In genomic region chr1:14485285-14485684, GRCh38 we compare ENCODE assay signal across 36 cellular contexts.
"Had no signal": no experiment of that assay in that cellular context is flagged by ENCODE, and none has a peak within 500 bp of the region (broad histone marks: within the 10 kb centered on the region; RNA-seq: fewer than 3 reads in every experiment).

No MANE protein-coding gene starts in this region.

- H3K27me3 ChIP-seq: adrenal gland, body of pancreas, cardiac muscle cell, colonic mucosa, esophagus squamous epithelium, gastroesophageal sphincter had no signal

- H3K9me3 Mint-ChIP-seq: activated CD4-positive, alpha-beta memory T cell treated with anti-CD3 and anti-CD28 coated beads for 36 hours; activated CD4-positive, alpha-beta T cell treated with anti-CD3 and anti-CD28 coated beads, Interleukin-2, amount 10 ng/mL, durations not matched to agents 24 days and 14 days; activated naive CD4-positive, alpha-beta T cell treated with anti-CD3 and anti-CD28 coated beads for 36 hours; activated naive CD4-positive, alpha-beta T cell treated with anti-CD3 and anti-CD28 coated beads, Interleukin-2, amount 50 U/mL, for 24 hours; activated naive CD8-positive, alpha-beta T cell treated with anti-CD3 and anti-CD28 coated beads for 36 hours; activated naive CD8-positive, alpha-beta T cell treated with anti-CD3 and anti-CD28 coated beads, Interleukin-2, amount 50 U/mL, for 24 hours; activated T-helper 1 cell treated with anti-CD3 and anti-CD28 coated beads, Interleukin-12 subunit alpha, Interleukin-12 subunit beta, Interleukin-2, Interleukin-4 antibody, amounts not matched to agents 30 ng/mL and 10 ng/mL and 1 ng/mL, durations not matched to agents 14 hours and 24 hours and 36 hours; activated T-helper 2 cell treated with anti-CD3 and anti-CD28 coated beads, Interferon-gamma antibody, Interleukin-2, Interleukin-4, amounts not matched to agents 10 μg/mL and 5 μg/mL and 100 μg/mL, durations not matched to agents 14 hours and 24 hours and 36 hours; T-helper 2 cell treated with Interferon-gamma antibody and Interleukin-4, amounts not matched to agents 5 μg/mL and 100 μg/mL, for 36 hours had no signal

- H3K27ac Mint-ChIP-seq: activated CD4-positive, alpha-beta memory T cell treated with anti-CD3 and anti-CD28 coated beads for 36 hours; activated CD4-positive, alpha-beta T cell treated with anti-CD3 and anti-CD28 coated beads for 36 hours; activated CD4-positive, alpha-beta T cell treated with anti-CD3 and anti-CD28 coated beads, Interleukin-2, amount 10 ng/mL, durations not matched to agents 24 days and 14 days; activated CD8-positive, alpha-beta memory T cell treated with anti-CD3 and anti-CD28 coated beads, Interleukin-2, amount 10 ng/mL, durations not matched to agents 7 days and 5 days; activated CD8-positive, alpha-beta T cell treated with anti-CD3 and anti-CD28 coated beads, Interleukin-2, amount 10 ng/mL, durations not matched to agents 7 days and 5 days; activated naive CD4-positive, alpha-beta T cell treated with anti-CD3 and anti-CD28 coated beads for 36 hours; activated naive CD4-positive, alpha-beta T cell treated with anti-CD3 and anti-CD28 coated beads, Interleukin-2, amount 50 U/mL, for 24 hours; activated naive CD8-positive, alpha-beta T cell treated with anti-CD3 and anti-CD28 coated beads for 36 hours; activated naive CD8-positive, alpha-beta T cell treated with anti-CD3 and anti-CD28 coated beads, Interleukin-2, amount 50 U/mL, for 24 hours; activated T-helper 1 cell treated with anti-CD3 and anti-CD28 coated beads, Interleukin-12 subunit alpha, Interleukin-12 subunit beta, Interleukin-2, Interleukin-4 antibody, amounts not matched to agents 30 ng/mL and 10 ng/mL and 1 ng/mL, durations not matched to agents 14 hours and 24 hours and 36 hours; activated T-helper 2 cell treated with anti-CD3 and anti-CD28 coated beads, Interferon-gamma antibody, Interleukin-2, Interleukin-4, amounts not matched to agents 10 μg/mL and 5 μg/mL and 100 μg/mL, durations not matched to agents 14 hours and 24 hours and 36 hours; T-helper 17 cell; T-helper 2 cell treated with Interferon-gamma antibody and Interleukin-4, amounts not matched to agents 5 μg/mL and 100 μg/mL, for 36 hours had no signal

- H3K9me3 ChIP-seq: adrenal gland, body of pancreas, colonic mucosa, esophagus squamous epithelium, gastroesophageal sphincter had no signal

- H3K27ac ChIP-seq: body of pancreas, cardiac muscle cell, colonic mucosa, epithelial cell of prostate, esophagus squamous epithelium, gastroesophageal sphincter had no signal

- FAIRE-seq: endometrium, endothelial cell of umbilical vein had no signal

- ATAC-seq: activated CD4-positive, alpha-beta T cell treated with anti-CD3 and anti-CD28 coated beads for 36 hours; activated CD8-positive, alpha-beta memory T cell treated with anti-CD3 and anti-CD28 coated beads, Interleukin-2, amount 10 ng/mL, durations not matched to agents 7 days and 5 days; activated CD8-positive, alpha-beta T cell treated with anti-CD3 and anti-CD28 coated beads, Interleukin-2, amount 10 ng/mL, durations not matched to agents 7 days and 5 days; activated naive CD8-positive, alpha-beta T cell treated with anti-CD3 and anti-CD28 coated beads, Interleukin-2, amount 50 U/mL, for 24 hours; body of pancreas; gastroesophageal sphincter; T-helper 17 cell had no signal

- H3K4me1 ChIP-seq: body of pancreas, colonic mucosa had no signal

- H3K4me3 Mint-ChIP-seq: activated CD4-positive, alpha-beta memory T cell treated with anti-CD3 and anti-CD28 coated beads for 36 hours; activated CD4-positive, alpha-beta T cell treated with anti-CD3 and anti-CD28 coated beads for 36 hours; activated CD4-positive, alpha-beta T cell treated with anti-CD3 and anti-CD28 coated beads, Interleukin-2, amount 10 ng/mL, durations not matched to agents 24 days and 14 days; activated CD8-positive, alpha-beta memory T cell treated with anti-CD3 and anti-CD28 coated beads, Interleukin-2, amount 10 ng/mL, durations not matched to agents 7 days and 5 days; activated CD8-positive, alpha-beta T cell treated with anti-CD3 and anti-CD28 coated beads, Interleukin-2, amount 10 ng/mL, durations not matched to agents 7 days and 5 days; activated naive CD4-positive, alpha-beta T cell treated with anti-CD3 and anti-CD28 coated beads for 36 hours; activated naive CD4-positive, alpha-beta T cell treated with anti-CD3 and anti-CD28 coated beads, Interleukin-2, amount 50 U/mL, for 24 hours; activated naive CD8-positive, alpha-beta T cell treated with anti-CD3 and anti-CD28 coated beads for 36 hours; activated naive CD8-positive, alpha-beta T cell treated with anti-CD3 and anti-CD28 coated beads, Interleukin-2, amount 50 U/mL, for 24 hours; activated T-helper 1 cell treated with anti-CD3 and anti-CD28 coated beads, Interleukin-12 subunit alpha, Interleukin-12 subunit beta, Interleukin-2, Interleukin-4 antibody, amounts not matched to agents 30 ng/mL and 10 ng/mL and 1 ng/mL, durations not matched to agents 14 hours and 24 hours and 36 hours; T-helper 17 cell; T-helper 2 cell treated with Interferon-gamma antibody and Interleukin-4, amounts not matched to agents 5 μg/mL and 100 μg/mL, for 36 hours had no signal

- H3K36me3 ChIP-seq: adrenal gland, cardiac muscle cell, colonic mucosa, esophagus squamous epithelium, gastroesophageal sphincter had no signal

- DNase-seq: activated CD4-positive, alpha-beta memory T cell treated with anti-CD3 and anti-CD28 coated beads for 36 hours; activated CD4-positive, alpha-beta T cell treated with anti-CD3 and anti-CD28 coated beads for 36 hours; activated CD4-positive, alpha-beta T cell treated with anti-CD3 and anti-CD28 coated beads, Interleukin-2, amount 10 ng/mL, durations not matched to agents 24 days and 14 days; activated CD4-positive, CD25-positive, alpha-beta regulatory T cell; activated CD4-positive, CD25-positive, alpha-beta regulatory T cell treated with anti-CD3 and anti-CD28 coated beads, Interleukin-2, amount 50 U/mL, for 72 hours; activated CD8-positive, alpha-beta memory T cell treated with anti-CD3 and anti-CD28 coated beads, Interleukin-2, amount 10 ng/mL, durations not matched to agents 7 days and 5 days; activated CD8-positive, alpha-beta memory T cell treated with anti-CD3 and anti-CD28 coated beads, Interleukin-2, amount 50 U/mL, for 4 hours; activated CD8-positive, alpha-beta T cell treated with anti-CD3 and anti-CD28 coated beads, Interleukin-2, amount 10 ng/mL, durations not matched to agents 7 days and 5 days; activated effector memory CD4-positive, alpha-beta T cell treated with anti-CD3 and anti-CD28 coated beads, Interleukin-2, amount 50 U/mL, for 16 hours; activated naive CD4-positive, alpha-beta T cell treated with anti-CD3 and anti-CD28 coated beads for 36 hours; activated naive CD8-positive, alpha-beta T cell treated with anti-CD3 and anti-CD28 coated beads for 36 hours; activated naive CD8-positive, alpha-beta T cell treated with anti-CD3 and anti-CD28 coated beads, Interleukin-2, amount 50 U/mL, for 24 hours; activated T-cell treated with anti-CD3 and anti-CD28 coated beads, Interleukin-2, amount 50 U/mL, for 1 hour; activated T-cell treated with anti-CD3 and anti-CD28 coated beads, Interleukin-2, amount 50 U/mL, for 48 hours; adrenal gland; amygdala; aorta; body of pancreas; central memory CD4-positive, alpha-beta T cell; cerebellar nuclear complex; colonic mucosa; effector CD8-positive, alpha-beta T cell; esophagus squamous epithelium; foreskin melanocyte; T-helper 1 cell; T-helper 17 cell; T1000 had no signal

- H3K4me1 Mint-ChIP-seq: activated CD4-positive, alpha-beta T cell treated with anti-CD3 and anti-CD28 coated beads for 36 hours; activated CD4-positive, alpha-beta T cell treated with anti-CD3 and anti-CD28 coated beads, Interleukin-2, amount 10 ng/mL, durations not matched to agents 24 days and 14 days; activated CD8-positive, alpha-beta memory T cell treated with anti-CD3 and anti-CD28 coated beads, Interleukin-2, amount 10 ng/mL, durations not matched to agents 7 days and 5 days; activated naive CD4-positive, alpha-beta T cell treated with anti-CD3 and anti-CD28 coated beads, Interleukin-2, amount 50 U/mL, for 24 hours; activated naive CD8-positive, alpha-beta T cell treated with anti-CD3 and anti-CD28 coated beads for 36 hours; activated naive CD8-positive, alpha-beta T cell treated with anti-CD3 and anti-CD28 coated beads, Interleukin-2, amount 50 U/mL, for 24 hours; T-helper 17 cell had no signal

- H3K4me3 ChIP-seq: adrenal gland, body of pancreas, cardiac muscle cell, colonic mucosa, esophagus squamous epithelium, gastroesophageal sphincter had no signal

- H3K27me3 Mint-ChIP-seq: activated CD4-positive, alpha-beta T cell treated with anti-CD3 and anti-CD28 coated beads, Interleukin-2, amount 10 ng/mL, durations not matched to agents 24 days and 14 days; activated CD8-positive, alpha-beta memory T cell treated with anti-CD3 and anti-CD28 coated beads, Interleukin-2, amount 10 ng/mL, durations not matched to agents 7 days and 5 days; T-helper 17 cell had no signal

- H3K36me3 Mint-ChIP-seq: activated CD4-positive, alpha-beta memory T cell treated with anti-CD3 and anti-CD28 coated beads for 36 hours; activated CD8-positive, alpha-beta memory T cell treated with anti-CD3 and anti-CD28 coated beads, Interleukin-2, amount 10 ng/mL, durations not matched to agents 7 days and 5 days; activated naive CD4-positive, alpha-beta T cell treated with anti-CD3 and anti-CD28 coated beads, Interleukin-2, amount 50 U/mL, for 24 hours; activated naive CD8-positive, alpha-beta T cell treated with anti-CD3 and anti-CD28 coated beads for 36 hours had no signal
